In genomic region chr2:37084797-37085196, GRCh38 we compare ENCODE assay signal across 9 cellular contexts. TPM values are rescaled to one million over a fixed set of nuclear protein-coding genes. Genes with fewer than 3 reads are reported as not detected.
DNase-seq lines count a peak whose midpoint lies in the region; ATAC-seq, FAIRE-seq and TF ChIP-seq lines count a peak whose summit lies in the region.
"Had no signal": no experiment of that assay in that cellular context is flagged by ENCODE, and none has a peak within 500 bp of the region (broad histone marks: within the 10 kb centered on the region; RNA-seq: fewer than 3 reads in every experiment).

No MANE protein-coding gene starts in this region.

- H3K9me3 ChIP-seq in left lung (no peaks in the 10 kb centered on the region), tibial nerve (no peaks in the 10 kb centered on the region)

- peak; percentile 59 for DNase-seq in NCI-H526 treated with DMSO at 0.1 percent for 48 hours (lab: John Stamatoyannopoulos, UW)
- no peak for DNase-seq in NCI-H526 (lab: John Stamatoyannopoulos, UW)
- DNase-seq in astrocyte of the hippocampus (ENCODE audit: low read depth, low spot score), result peak; percentile 2
- DNase-seq in left lung, result no peak
- no peak for DNase-seq in tibial nerve (ENCODE audit: low spot score in 2 of 2)
- no peak for DNase-seq in frontal cortex (ENCODE audit: low spot score in 2 of 2)
- DNase-seq in stimulated activated naive CD4-positive, alpha-beta T cell treated with Interleukin-2 at 50 U/mL for 16 hours (lab: John Stamatoyannopoulos, UW), result no peak
- DNase-seq in stimulated activated effector memory CD8-positive, alpha-beta T cell treated with anti-CD3 and anti-CD28 coated beads, Interleukin-12 subunit alpha, Interleukin-12 subunit beta, amount 100 ng/mL, for 72 hours (ENCODE audit: low spot score in 2 of 2), result no peak

- peak overlapping the region; percentile 73 to 83 for H3K4me3 ChIP-seq in left lung
- H3K4me3 ChIP-seq in tibial nerve, result peak overlapping the region; percentile 74 to 90 (median 82)

- no peak for FAIRE-seq in frontal cortex (lab: Jason Lieb, UNC)

- peak overlapping the region; percentile 60 to 84 for H3K27ac ChIP-seq in left lung
- peak overlapping the region in 3 of 4 donors; percentile 53 to 86 (median 77) for H3K27ac ChIP-seq in tibial nerve

- H3K36me3 Mint-ChIP-seq in stimulated activated effector memory CD8-positive, alpha-beta T cell treated with anti-CD3 and anti-CD28 coated beads, Interleukin-12 subunit alpha, Interleukin-12 subunit beta, amount 100 ng/mL, for 72 hours, result peaks cover 51% of the 10 kb centered on the region

- H3K36me3 ChIP-seq in left lung (peaks cover 0 to 17% of the 10 kb centered on the region in 2 donors), tibial nerve (peaks cover 0 to 32% (median 0%) of the 10 kb centered on the region in 3 donors)

- no peaks in the 10 kb centered on the region for H3K27me3 ChIP-seq in left lung
- H3K27me3 ChIP-seq in tibial nerve, result no peaks in the 10 kb centered on the region

- TF ChIP-seq CTCF in left lung (IDR thresholded peaks at IDR 0.05) (no peak), tibial nerve (IDR thresholded peaks at IDR 0.05) (no peak)

- no peak overlapping the region for H3K4me3 Mint-ChIP-seq in stimulated activated effector memory CD8-positive, alpha-beta T cell treated with anti-CD3 and anti-CD28 coated beads, Interleukin-12 subunit alpha, Interleukin-12 subunit beta, amount 100 ng/mL, for 72 hours
- H3K4me3 Mint-ChIP-seq: immature natural killer cell had no signal

- no peak for TF ChIP-seq POLR2A in tibial nerve (IDR thresholded peaks at IDR 0.05)

- no peak for TF ChIP-seq EP300 in tibial nerve (IDR thresholded peaks at IDR 0.05)

- peaks cover 0 to 57% of the 10 kb centered on the region in 2 donors for H3K4me1 ChIP-seq in left lung
- H3K4me1 ChIP-seq in tibial nerve, result peaks cover 0 to 48% (median 14%) of the 10 kb centered on the region in 4 donors

- H3K9me3 Mint-ChIP-seq in stimulated activated effector memory CD8-positive, alpha-beta T cell treated with anti-CD3 and anti-CD28 coated beads, Interleukin-12 subunit alpha, Interleukin-12 subunit beta, amount 100 ng/mL, for 72 hours, result no peaks in the 10 kb centered on the region
- H3K9me3 Mint-ChIP-seq: immature natural killer cell had no signal

- H3K4me1 Mint-ChIP-seq in stimulated activated effector memory CD8-positive, alpha-beta T cell treated with anti-CD3 and anti-CD28 coated beads, Interleukin-12 subunit alpha, Interleukin-12 subunit beta, amount 100 ng/mL, for 72 hours, result peaks cover 41% of the 10 kb centered on the region

- no peak for ATAC-seq in left lung
- ATAC-seq in stimulated activated effector memory CD8-positive, alpha-beta T cell treated with anti-CD3 and anti-CD28 coated beads, Interleukin-12 subunit alpha, Interleukin-12 subunit beta, amount 100 ng/mL, for 72 hours, result no peak

- intact Hi-C loops in left lung (cut with DNase I), result no loop called here

- H3K27ac Mint-ChIP-seq in stimulated activated effector memory CD8-positive, alpha-beta T cell treated with anti-CD3 and anti-CD28 coated beads, Interleukin-12 subunit alpha, Interleukin-12 subunit beta, amount 100 ng/mL, for 72 hours, result no peak overlapping the region
- H3K27ac Mint-ChIP-seq: immature natural killer cell had no signal

- WGBS in tibial nerve, 2 donors, result 2 to 3% methylated on average over 10 of the region's 10 CpGs

RNA-seq across cellular contexts. Expression of gene GPATCH11, which starts 0.5 kb away (rescaled TPM):
- total RNA-seq in left lung (1 to 10 TPM; 7.8 to 8.1 TPM), tibial nerve (10 to 100 TPM in 3 of 4 donors, 1 to 10 TPM in 1; 9.8 to 17.0 (median 11.9) TPM), frontal cortex (21.6 TPM)

RNA-seq across cellular contexts. Expression of gene HEATR5B, which starts 0.6 kb away (rescaled TPM):
- total RNA-seq in left lung (10 to 100 TPM; 21.8 to 23.2 TPM), tibial nerve (10 to 100 TPM; 26.7 to 45.8 (median 35.9) TPM), frontal cortex (125 TPM)

Comparison
In these comparisons a context has a peak if more than half of its experiments do, and no peak if none do; other contexts are left out.
1. DNase-seq: peak in NCI-H526 treated with DMSO at 0.1 percent for 48 hours (single experiment) and astrocyte of the hippocampus (single experiment); none in NCI-H526 (0 of 2), left lung (0 of 2), tibial nerve (0 of 2), frontal cortex (0 of 2), stimulated activated naive CD4-positive, alpha-beta T cell treated with Interleukin-2 at 50 U/mL for 16 hours (single experiment) and stimulated activated effector memory CD8-positive, alpha-beta T cell treated with anti-CD3 and anti-CD28 coated beads, Interleukin-12 subunit alpha, Interleukin-12 subunit beta, amount 100 ng/mL, for 72 hours (0 of 2).